In genomic region chr1:186491351-186491750, GRCh38 we compare ENCODE assay signal across 39 cellular contexts. TPM values are rescaled to one million over a fixed set of nuclear protein-coding genes. Genes with fewer than 3 reads are reported as not detected.
"Had no signal": no experiment of that assay in that cellular context is flagged by ENCODE, and none has a peak within 500 bp of the region (broad histone marks: within the 10 kb centered on the region; RNA-seq: fewer than 3 reads in every experiment).

No MANE protein-coding gene starts in this region.

- H3K4me3 Mint-ChIP-seq: activated B cell treated with CpG ODN at 0.5 μM for 24 hours; activated CD4-positive, alpha-beta memory T cell treated with anti-CD3 and anti-CD28 coated beads for 36 hours; activated CD4-positive, alpha-beta T cell treated with anti-CD3 and anti-CD28 coated beads, Interleukin-2, amount 10 ng/mL, durations not matched to agents 24 days and 14 days; activated CD8-positive, alpha-beta T cell treated with anti-CD3 and anti-CD28 coated beads for 36 hours; activated naive CD4-positive, alpha-beta T cell treated with anti-CD3 and anti-CD28 coated beads, Interleukin-2, amount 10 ng/mL, durations not matched to agents 7 days and 5 days; activated naive CD4-positive, alpha-beta T cell treated with anti-CD3 and anti-CD28 coated beads, Interleukin-2, amount 50 U/mL, for 24 hours; activated naive CD8-positive, alpha-beta T cell; activated naive CD8-positive, alpha-beta T cell treated with anti-CD3 and anti-CD28 coated beads, Interleukin-2, amount 10 ng/mL, durations not matched to agents 7 days and 5 days; activated naive CD8-positive, alpha-beta T cell treated with anti-CD3 and anti-CD28 coated beads, Interleukin-2, amount 50 U/mL, for 24 hours; activated T-cell treated with anti-CD3 and anti-CD28 coated beads, Interleukin-2, amount 50 U/mL, for 4 hours; activated T-cell treated with anti-CD3 and anti-CD28 coated beads, Interleukin-2, amount 50 U/mL, for 72 hours; activated T-helper 1 cell treated with anti-CD3 and anti-CD28 coated beads, Interleukin-12 subunit alpha, Interleukin-12 subunit beta, Interleukin-2, Interleukin-4 antibody, amounts not matched to agents 30 ng/mL and 10 ng/mL and 1 ng/mL, durations not matched to agents 14 hours and 24 hours and 36 hours; activated T-helper 17 cell treated with anti-CD3 and anti-CD28 coated beads, Interleukin-2, amount 50 U/mL, for 72 hours; brain; central memory CD8-positive, alpha-beta T cell; T-helper 1 cell treated with Interleukin-12 subunit alpha and Interleukin-12 subunit beta and Interleukin-4 antibody, amounts not matched to agents 30 μg/mL and 1 μg/mL, for 36 hours; T-helper 2 cell treated with Interferon-gamma antibody and Interleukin-4, amounts not matched to agents 5 μg/mL and 100 μg/mL, for 36 hours had no signal

- H3K9me3 ChIP-seq: ascending aorta had no signal

- H3K27me3 Mint-ChIP-seq: activated B cell treated with CpG ODN at 0.5 μM for 24 hours; activated CD4-positive, alpha-beta memory T cell treated with anti-CD3 and anti-CD28 coated beads for 36 hours; activated CD8-positive, alpha-beta T cell treated with anti-CD3 and anti-CD28 coated beads for 36 hours; activated naive CD4-positive, alpha-beta T cell treated with anti-CD3 and anti-CD28 coated beads, Interleukin-2, amount 10 ng/mL, durations not matched to agents 7 days and 5 days; activated naive CD4-positive, alpha-beta T cell treated with anti-CD3 and anti-CD28 coated beads, Interleukin-2, amount 50 U/mL, for 24 hours; activated naive CD8-positive, alpha-beta T cell; activated naive CD8-positive, alpha-beta T cell treated with anti-CD3 and anti-CD28 coated beads, Interleukin-2, amount 10 ng/mL, durations not matched to agents 7 days and 5 days; activated T-helper 17 cell treated with anti-CD3 and anti-CD28 coated beads, Interleukin-2, amount 50 U/mL, for 72 hours; central memory CD8-positive, alpha-beta T cell had no signal

- H3K27ac ChIP-seq: ascending aorta, cardiac muscle cell had no signal

- H3K9me3 Mint-ChIP-seq: activated B cell treated with CpG ODN at 0.5 μM for 24 hours; activated CD4-positive, alpha-beta memory T cell treated with anti-CD3 and anti-CD28 coated beads for 36 hours; activated CD4-positive, alpha-beta T cell treated with anti-CD3 and anti-CD28 coated beads, Interleukin-2, amount 10 ng/mL, durations not matched to agents 24 days and 14 days; activated CD8-positive, alpha-beta T cell treated with anti-CD3 and anti-CD28 coated beads for 36 hours; activated naive CD4-positive, alpha-beta T cell treated with anti-CD3 and anti-CD28 coated beads, Interleukin-2, amount 10 ng/mL, durations not matched to agents 7 days and 5 days; activated naive CD4-positive, alpha-beta T cell treated with anti-CD3 and anti-CD28 coated beads, Interleukin-2, amount 50 U/mL, for 24 hours; activated naive CD8-positive, alpha-beta T cell treated with anti-CD3 and anti-CD28 coated beads, Interleukin-2, amount 10 ng/mL, durations not matched to agents 7 days and 5 days; activated naive CD8-positive, alpha-beta T cell treated with anti-CD3 and anti-CD28 coated beads, Interleukin-2, amount 50 U/mL, for 24 hours; activated T-cell treated with anti-CD3 and anti-CD28 coated beads, Interleukin-2, amount 50 U/mL, for 4 hours; activated T-cell treated with anti-CD3 and anti-CD28 coated beads, Interleukin-2, amount 50 U/mL, for 72 hours; activated T-helper 1 cell treated with anti-CD3 and anti-CD28 coated beads, Interleukin-12 subunit alpha, Interleukin-12 subunit beta, Interleukin-2, Interleukin-4 antibody, amounts not matched to agents 30 ng/mL and 10 ng/mL and 1 ng/mL, durations not matched to agents 14 hours and 24 hours and 36 hours; activated T-helper 17 cell treated with anti-CD3 and anti-CD28 coated beads, Interleukin-2, amount 50 U/mL, for 72 hours; central memory CD8-positive, alpha-beta T cell; T-helper 1 cell treated with Interleukin-12 subunit alpha and Interleukin-12 subunit beta and Interleukin-4 antibody, amounts not matched to agents 30 μg/mL and 1 μg/mL, for 36 hours; T-helper 2 cell treated with Interferon-gamma antibody and Interleukin-4, amounts not matched to agents 5 μg/mL and 100 μg/mL, for 36 hours had no signal

- ATAC-seq: activated CD8-positive, alpha-beta T cell treated with anti-CD3 and anti-CD28 coated beads for 36 hours; activated naive CD8-positive, alpha-beta T cell treated with anti-CD3 and anti-CD28 coated beads, Interleukin-2, amount 50 U/mL, for 24 hours; activated T-cell treated with anti-CD3 and anti-CD28 coated beads, Interleukin-2, amount 50 U/mL, for 4 hours; activated T-cell treated with anti-CD3 and anti-CD28 coated beads, Interleukin-2, amount 50 U/mL, for 72 hours; activated T-helper 17 cell treated with anti-CD3 and anti-CD28 coated beads, Interleukin-2, amount 50 U/mL, for 72 hours had no signal

- H3K4me1 ChIP-seq: ascending aorta had no signal

- FAIRE-seq: bronchial epithelial cell had no signal

- H3K36me3 ChIP-seq: ascending aorta, cardiac muscle cell had no signal

- DNase-seq: activated B cell treated with CpG ODN at 0.5 μM for 24 hours; activated CD4-positive, alpha-beta memory T cell treated with anti-CD3 and anti-CD28 coated beads for 36 hours; activated CD4-positive, alpha-beta T cell treated with anti-CD3 and anti-CD28 coated beads for 4 hours; activated CD4-positive, alpha-beta T cell treated with anti-CD3 and anti-CD28 coated beads, Interleukin-2, amount 10 ng/mL, durations not matched to agents 24 days and 14 days; activated CD4-positive, alpha-beta T cell treated with anti-CD3 and anti-CD28 coated beads, Interleukin-2, amount 50 U/mL, for 1 hour; activated CD4-positive, alpha-beta T cell treated with anti-CD3 and anti-CD28 coated beads, Interleukin-2, amount 50 U/mL, for 4 hours; activated CD4-positive, CD25-positive, alpha-beta regulatory T cell treated with anti-CD3 and anti-CD28 coated beads, Interleukin-2, amount 50 U/mL, for 72 hours; activated CD8-positive, alpha-beta memory T cell treated with anti-CD3 and anti-CD28 coated beads, Interleukin-2, amount 50 U/mL, for 4 hours; activated CD8-positive, alpha-beta T cell treated with anti-CD3 and anti-CD28 coated beads for 36 hours; activated effector memory CD4-positive, alpha-beta T cell treated with anti-CD3 and anti-CD28 coated beads, Interleukin-2, amount 50 U/mL, for 16 hours; activated gamma-delta T cell treated with Interleukin-2 at 50 U/mL for 16 hours; activated naive CD4-positive, alpha-beta T cell; activated naive CD4-positive, alpha-beta T cell treated with anti-CD3 and anti-CD28 coated beads, Interleukin-2, amount 10 ng/mL, durations not matched to agents 7 days and 5 days; activated naive CD8-positive, alpha-beta T cell treated with anti-CD3 and anti-CD28 coated beads, Interleukin-2, amount 10 ng/mL, durations not matched to agents 7 days and 5 days; activated naive CD8-positive, alpha-beta T cell treated with anti-CD3 and anti-CD28 coated beads, Interleukin-2, amount 50 U/mL, for 24 hours; activated T-cell treated with anti-CD3 and anti-CD28 coated beads for 4 hours; activated T-cell treated with anti-CD3 and anti-CD28 coated beads, Interleukin-2, amount 50 U/mL, for 1 hour; activated T-cell treated with anti-CD3 and anti-CD28 coated beads, Interleukin-2, amount 50 U/mL, for 4 hours; activated T-cell treated with anti-CD3 and anti-CD28 coated beads, Interleukin-2, amount 50 U/mL, for 72 hours; amygdala; anterior cingulate cortex; caudate nucleus; cerebellar nuclear complex; T-helper 2 cell; T-helper 9 cell had no signal

- H3K27me3 ChIP-seq: ascending aorta, cardiac muscle cell had no signal

- H3K4me3 ChIP-seq: ascending aorta, cardiac muscle cell had no signal

- H3K27ac Mint-ChIP-seq: activated B cell treated with CpG ODN at 0.5 μM for 24 hours; activated CD4-positive, alpha-beta memory T cell treated with anti-CD3 and anti-CD28 coated beads for 36 hours; activated CD4-positive, alpha-beta T cell treated with anti-CD3 and anti-CD28 coated beads, Interleukin-2, amount 10 ng/mL, durations not matched to agents 24 days and 14 days; activated CD8-positive, alpha-beta T cell treated with anti-CD3 and anti-CD28 coated beads for 36 hours; activated naive CD4-positive, alpha-beta T cell treated with anti-CD3 and anti-CD28 coated beads, Interleukin-2, amount 10 ng/mL, durations not matched to agents 7 days and 5 days; activated naive CD4-positive, alpha-beta T cell treated with anti-CD3 and anti-CD28 coated beads, Interleukin-2, amount 50 U/mL, for 24 hours; activated naive CD8-positive, alpha-beta T cell; activated naive CD8-positive, alpha-beta T cell treated with anti-CD3 and anti-CD28 coated beads, Interleukin-2, amount 10 ng/mL, durations not matched to agents 7 days and 5 days; activated naive CD8-positive, alpha-beta T cell treated with anti-CD3 and anti-CD28 coated beads, Interleukin-2, amount 50 U/mL, for 24 hours; activated T-cell treated with anti-CD3 and anti-CD28 coated beads, Interleukin-2, amount 50 U/mL, for 72 hours; activated T-helper 1 cell treated with anti-CD3 and anti-CD28 coated beads, Interleukin-12 subunit alpha, Interleukin-12 subunit beta, Interleukin-2, Interleukin-4 antibody, amounts not matched to agents 30 ng/mL and 10 ng/mL and 1 ng/mL, durations not matched to agents 14 hours and 24 hours and 36 hours; activated T-helper 17 cell treated with anti-CD3 and anti-CD28 coated beads, Interleukin-2, amount 50 U/mL, for 72 hours; brain; T-helper 1 cell treated with Interleukin-12 subunit alpha and Interleukin-12 subunit beta and Interleukin-4 antibody, amounts not matched to agents 30 μg/mL and 1 μg/mL, for 36 hours; T-helper 2 cell treated with Interferon-gamma antibody and Interleukin-4, amounts not matched to agents 5 μg/mL and 100 μg/mL, for 36 hours had no signal

- H3K4me1 Mint-ChIP-seq: activated B cell treated with CpG ODN at 0.5 μM for 24 hours; activated naive CD4-positive, alpha-beta T cell treated with anti-CD3 and anti-CD28 coated beads, Interleukin-2, amount 10 ng/mL, durations not matched to agents 7 days and 5 days; activated naive CD4-positive, alpha-beta T cell treated with anti-CD3 and anti-CD28 coated beads, Interleukin-2, amount 50 U/mL, for 24 hours; activated naive CD8-positive, alpha-beta T cell treated with anti-CD3 and anti-CD28 coated beads, Interleukin-2, amount 10 ng/mL, durations not matched to agents 7 days and 5 days; activated T-helper 17 cell treated with anti-CD3 and anti-CD28 coated beads, Interleukin-2, amount 50 U/mL, for 72 hours; brain; central memory CD8-positive, alpha-beta T cell had no signal

- H3K36me3 Mint-ChIP-seq: activated CD4-positive, alpha-beta memory T cell treated with anti-CD3 and anti-CD28 coated beads for 36 hours; activated naive CD4-positive, alpha-beta T cell treated with anti-CD3 and anti-CD28 coated beads, Interleukin-2, amount 10 ng/mL, durations not matched to agents 7 days and 5 days; activated naive CD4-positive, alpha-beta T cell treated with anti-CD3 and anti-CD28 coated beads, Interleukin-2, amount 50 U/mL, for 24 hours; activated naive CD8-positive, alpha-beta T cell; activated naive CD8-positive, alpha-beta T cell treated with anti-CD3 and anti-CD28 coated beads, Interleukin-2, amount 10 ng/mL, durations not matched to agents 7 days and 5 days; brain had no signal

RNA-seq across cellular contexts. Expression of gene PDC, which starts 30.4 kb away (rescaled TPM):
- total RNA-seq: activated B cell treated with CpG ODN at 0.5 μM for 24 hours; activated CD4-positive, alpha-beta memory T cell treated with anti-CD3 and anti-CD28 coated beads for 36 hours; activated CD4-positive, alpha-beta T cell treated with anti-CD3 and anti-CD28 coated beads, Interleukin-2, amount 10 ng/mL, durations not matched to agents 24 days and 14 days; activated CD8-positive, alpha-beta memory T cell treated with anti-CD3 and anti-CD28 coated beads for 36 hours; activated CD8-positive, alpha-beta T cell treated with anti-CD3 and anti-CD28 coated beads for 36 hours; activated naive CD8-positive, alpha-beta T cell treated with anti-CD3 and anti-CD28 coated beads, Interleukin-2, amount 10 ng/mL, durations not matched to agents 7 days and 5 days; activated T-cell treated with anti-CD3 and anti-CD28 coated beads, Interleukin-2, amount 50 U/mL, for 4 hours; activated T-cell treated with anti-CD3 and anti-CD28 coated beads, Interleukin-2, amount 50 U/mL, for 72 hours; activated T-helper 1 cell treated with anti-CD3 and anti-CD28 coated beads, Interleukin-12 subunit alpha, Interleukin-12 subunit beta, Interleukin-2, Interleukin-4 antibody, amounts not matched to agents 30 ng/mL and 10 ng/mL and 1 ng/mL, durations not matched to agents 14 hours and 24 hours and 36 hours; activated T-helper 17 cell treated with anti-CD3 and anti-CD28 coated beads, Interleukin-2, amount 50 U/mL, for 72 hours; ascending aorta; bronchial epithelial cell; cardiac muscle cell; chondrocyte had no signal
- polyA plus RNA-seq: adipose tissue, cardiac muscle cell had no signal
